In the genomic region with DNA sequence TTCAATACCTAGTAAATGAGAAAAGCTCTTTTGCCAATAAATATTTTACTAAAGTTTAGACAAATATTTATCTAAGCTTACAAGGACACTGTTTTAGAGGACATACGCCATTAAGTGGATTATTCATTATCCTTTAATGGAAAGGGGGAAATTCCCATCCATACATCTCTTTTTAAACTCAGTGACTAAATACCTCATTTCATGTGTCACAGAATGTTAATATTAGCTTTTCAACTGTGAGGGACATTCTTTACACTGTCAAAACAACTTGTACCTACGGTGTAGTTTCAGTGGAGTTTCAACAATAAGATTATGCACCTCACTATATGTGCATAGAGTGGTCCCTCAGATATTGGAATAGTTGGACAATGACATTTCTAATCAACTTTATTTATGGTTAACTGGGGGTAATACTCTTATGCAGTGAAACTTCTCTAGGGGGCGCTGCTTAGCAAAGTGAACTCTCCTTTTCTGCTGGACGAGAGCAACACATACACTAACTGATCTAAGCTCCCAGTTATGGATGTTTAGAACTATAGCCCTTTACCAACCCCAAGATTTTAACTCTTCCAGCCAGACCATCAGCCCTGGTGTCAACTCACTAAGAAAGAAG, we compare ENCODE assay signal across 11 cellular contexts. TPM values are rescaled to one million over a fixed set of nuclear protein-coding genes. Genes with fewer than 3 reads are reported as not detected.
DNase-seq lines count a peak whose midpoint lies in the region; ATAC-seq and TF ChIP-seq lines count a peak whose summit lies in the region.
"Had no signal": no experiment of that assay in that cellular context is flagged by ENCODE, and none has a peak within 500 bp of the region (broad histone marks: within the 10 kb centered on the region; RNA-seq: fewer than 3 reads in every experiment).

No MANE protein-coding gene starts in this region.

- H3K9me3 ChIP-seq in cardiac muscle cell (ENCODE audit: low read depth) (no peaks in the 10 kb centered on the region), T-helper 17 cell (ENCODE audit: control insufficient read depth, low read length, poor library complexity, severe bottlenecking) (no peaks in the 10 kb centered on the region)
- H3K9me3 ChIP-seq: ovary had no signal

- no peak overlapping the region for H3K4me3 Mint-ChIP-seq in T-helper 17 cell

- H3K36me3 Mint-ChIP-seq in T-helper 17 cell (ENCODE audit: low read depth), result no peaks in the 10 kb centered on the region

- ATAC-seq in left ventricle myocardium superior, result no peak
- no peak for ATAC-seq in T-helper 17 cell
- ATAC-seq in GM18511 (IDR thresholded peaks at IDR 0.05; ENCODE audit: unreplicated experiment), result no peak

- intact Hi-C loops in left ventricle myocardium superior (cut with micrococcal nuclease), result no loop called here

- H3K27ac ChIP-seq in cardiac muscle cell, result no peak overlapping the region
- H3K27ac ChIP-seq: BLaER1, ovary had no signal

- peak in 1 of 2 donors; percentile 64 for DNase-seq in cardiac muscle cell (ENCODE audit: low read depth in 1 of 2, low spot score in 1 of 2)
- DNase-seq in left ventricle myocardium superior, result no peak
- peak; percentile 23 for DNase-seq in NB4 (ENCODE audit: low read depth)
- DNase-seq in epithelial cell of esophagus (ENCODE audit: low read depth), result peak; percentile 16
- DNase-seq in T-helper 17 cell, result no peak
- no peak for DNase-seq in 8988T
- DNase-seq in NOMO-1 treated with dmso at 0.1 percent for 144 hours (lab: John Stamatoyannopoulos, UW; ENCODE audit: unreplicated experiment), result no peak
- DNase-seq: ovary had no signal

- H3K27me3 Mint-ChIP-seq in T-helper 17 cell, result peaks cover 5% of the 10 kb centered on the region

- no peaks in the 10 kb centered on the region for H3K4me1 ChIP-seq in cardiac muscle cell (ENCODE audit: low read depth)
- H3K4me1 ChIP-seq: BLaER1 had no signal

- H3K4me1 Mint-ChIP-seq in T-helper 17 cell, result no peaks in the 10 kb centered on the region

- TF ChIP-seq CTCF in cardiac muscle cell (IDR thresholded peaks at IDR 0.05; ENCODE audit: low read depth, low read length) (peak; percentile 11), NB4 (IDR thresholded peaks at IDR 0.05; ENCODE audit: low read depth, low read length) (peak; percentile 32), epithelial cell of esophagus (IDR thresholded peaks at IDR 0.05; ENCODE audit: insufficient read depth, low read depth, low read length, missing control alignments) (no peak)

- no peaks in the 10 kb centered on the region for H3K27me3 ChIP-seq in cardiac muscle cell
- H3K27me3 ChIP-seq: ovary had no signal

- TF ChIP-seq POLR2A in NB4 (IDR thresholded peaks at IDR 0.05; ENCODE audit: extremely low read depth, insufficient read length), result no peak

- H3K27ac Mint-ChIP-seq in T-helper 17 cell, result no peak overlapping the region

- no peaks in the 10 kb centered on the region for H3K36me3 ChIP-seq in cardiac muscle cell
- H3K36me3 ChIP-seq: BLaER1, ovary had no signal

- H3K4me3 ChIP-seq in cardiac muscle cell, result no peak overlapping the region
- H3K4me3 ChIP-seq in NB4 (ENCODE audit: low read depth, low read length), result no peak overlapping the region
- no peak overlapping the region for H3K4me3 ChIP-seq in epithelial cell of esophagus (ENCODE audit: low read length)
- H3K4me3 ChIP-seq: BLaER1, ovary had no signal

RNA-seq across cellular contexts. Expression of a gene that starts 9.7 kb away (rescaled TPM):
- total RNA-seq in cardiac muscle cell, result 20.6 and 27.1 TPM in 2 replicates
- 15.5 and 15.7 TPM in 2 replicates for polyA plus RNA-seq in cardiac muscle cell
- total RNA-seq in left ventricle myocardium superior, result not detected
- not detected for total RNA-seq in T-helper 17 cell
- total RNA-seq: T-helper 2 cell treated with Interferon-gamma antibody and Interleukin-4, amounts not matched to agents 100 ng/mL and 5 ng/mL, for 36 hours had no signal

Comparison
In these comparisons a context has a peak if more than half of its experiments do, and no peak if none do; other contexts are left out.
1. RNA of a gene that starts 9.7 kb away (total RNA-seq): 20.6 to 27.1 TPM in cardiac muscle cell; not detected in T-helper 17 cell and not detected in left ventricle myocardium superior (single experiment); every median in the first group is over 10 times any median in the second.
2. DNase-seq: peak in NB4 (single experiment) and epithelial cell of esophagus (single experiment); none in left ventricle myocardium superior (single experiment), T-helper 17 cell (0 of 3), 8988T (single experiment) and NOMO-1 treated with dmso at 0.1 percent for 144 hours (single experiment).